Comparison of ENCODE assay signal across 8 cellular contexts in genomic region chr1:94068831-94069648, GRCh38. TPM values are rescaled to one million over a fixed set of nuclear protein-coding genes. Genes with fewer than 3 reads are reported as not detected.
A peak's percentile ranks its signal among the peaks of the same experiment; 100 is the strongest.
DNase-seq lines count a peak whose midpoint lies in the region; ATAC-seq and TF ChIP-seq lines count a peak whose summit lies in the region.

No MANE protein-coding gene starts in this region.

- CTCF ChIA-PET in PC-3 (lab: Charles Lee) = interaction anchor here (0.8 to 1.4 kb wide), 4 partner anchors 24 to 267 kb away, joined by 3 to 4 read pairs (median 4); no protein-coding TSS in a partner anchor

- H3K27ac ChIP-seq in DND-41 (ENCODE audit: low read length) (peak overlapping the region; percentile 40), PC-3 (ENCODE audit: low read length) (peak overlapping the region; percentile 80), heart left ventricle (peak overlapping the region; percentile 3 to 84 (median 64)), psoas muscle (peak overlapping the region; percentile 30)

- WGBS in heart left ventricle, 4 donors = 69 to 76% (median 73%) methylated on average over 12 of the region's 12 CpGs
- 54 to 60% (median 55%) methylated on average over 12 of the region's 12 CpGs for WGBS in psoas muscle, 3 donors

- no peak for TF ChIP-seq CTCF in DND-41 (IDR thresholded peaks at IDR 0.05; ENCODE audit: borderline replicate concordance, extremely low read depth, low read length, poor library complexity, severe bottlenecking)
- no peak for TF ChIP-seq CTCF in PC-3 (conservative IDR thresholded peaks at IDR 0.05; ENCODE audit: low read depth, low read length)
- TF ChIP-seq CTCF in heart left ventricle (IDR thresholded peaks at IDR 0.05) = no peak
- no peak for TF ChIP-seq CTCF in psoas muscle (IDR thresholded peaks at IDR 0.05)

- DNase-seq in DND-41 = no peak
- peak; percentile 77 for DNase-seq in PC-3
- DNase-seq in heart left ventricle = peak in 3 of 5 donors; percentile 49 to 60 (median 51)
- peak in 1 of 2 donors; percentile 61 for DNase-seq in psoas muscle
- no peak for DNase-seq in NCI-H1105 treated with DMSO at 0.1 percent for 48 hours (lab: John Stamatoyannopoulos, UW)
- no peak for DNase-seq in COLO829 (ENCODE audit: low spot score)

- no peaks in the 10 kb centered on the region for H3K36me3 ChIP-seq in DND-41 (ENCODE audit: insufficient read depth, low read length)
- H3K36me3 ChIP-seq in PC-3 (ENCODE audit: low read depth, low read length) = no peaks in the 10 kb centered on the region
- H3K36me3 ChIP-seq in heart left ventricle = no peaks in the 10 kb centered on the region
- H3K36me3 ChIP-seq in psoas muscle (ENCODE audit: insufficient read depth in 1 of 2, low read depth in 1 of 2) = no peaks in the 10 kb centered on the region

- H3K4me1 ChIP-seq in DND-41 (ENCODE audit: insufficient read depth, low read length) (peaks cover 42% of the 10 kb centered on the region), PC-3 (ENCODE audit: insufficient read depth, low read length) (peaks cover 45% of the 10 kb centered on the region), heart left ventricle (peaks cover 8 to 67% (median 45%) of the 10 kb centered on the region in 12 donors), psoas muscle (peaks cover 18% of the 10 kb centered on the region)

- peaks cover 13% of the 10 kb centered on the region for H3F3A ChIP-seq in PC-3 (ENCODE audit: low read length, unreplicated experiment)

- H3K4me2 ChIP-seq in DND-41 (ENCODE audit: insufficient read depth, low read length) (no peak overlapping the region), PC-3 (ENCODE audit: low read length) (peak overlapping the region; percentile 67)

- H4K20me1 ChIP-seq in DND-41 (ENCODE audit: insufficient read depth, low read length) (no peaks in the 10 kb centered on the region), PC-3 (ENCODE audit: low read length) (no peaks in the 10 kb centered on the region)

- no peaks in the 10 kb centered on the region for H3K9me2 ChIP-seq in PC-3 (replicated peaks; ENCODE audit: low read length)

- no peak overlapping the region for H3K9ac ChIP-seq in DND-41 (ENCODE audit: low read depth, low read length)
- peak overlapping the region; percentile 39 for H3K9ac ChIP-seq in PC-3 (ENCODE audit: low read length)

- no peak overlapping the region for H2AFZ ChIP-seq in DND-41 (ENCODE audit: low read depth, low read length)
- H2AFZ ChIP-seq in PC-3 (ENCODE audit: low read length) = peak overlapping the region; percentile 14

- POLR2A ChIA-PET in PC-3 (lab: Charles Lee; ENCODE audit: unreplicated experiment) = no interaction called here

- H3K27me3 ChIP-seq in DND-41 (ENCODE audit: insufficient read depth, low read length, poor library complexity) (no peaks in the 10 kb centered on the region), PC-3 (ENCODE audit: low read length) (no peaks in the 10 kb centered on the region), heart left ventricle (peaks cover 0 to 5% (median 0%) of the 10 kb centered on the region in 9 donors), psoas muscle (ENCODE audit: insufficient read depth in 3 of 3, low read length in 2 of 3) (no peaks in the 10 kb centered on the region)

- H3K9me3 ChIP-seq in DND-41 (ENCODE audit: insufficient read depth, low read length, severe bottlenecking) = no peaks in the 10 kb centered on the region
- H3K9me3 ChIP-seq in PC-3 (ENCODE audit: low read length) = no peaks in the 10 kb centered on the region
- no peaks in the 10 kb centered on the region for H3K9me3 ChIP-seq in heart left ventricle
- no peaks in the 10 kb centered on the region for H3K9me3 ChIP-seq in psoas muscle

- BruUV-seq in PC-3 (replicated peaks; lab: Mats Ljungman, UMichigan) = TSS peak; percentile 70

- no peak for ATAC-seq in DND-41 (ENCODE audit: insufficient read depth, low read depth)
- peak; percentile 83 for ATAC-seq in PC-3
- ATAC-seq in heart left ventricle = peak; percentile 47 to 90 (median 82)
- peak in 2 of 4 donors; percentile 40 to 67 for ATAC-seq in psoas muscle
- ATAC-seq in HG03095 (IDR thresholded peaks at IDR 0.05; ENCODE audit: unreplicated experiment) = no peak
- ATAC-seq in GM18873 (IDR thresholded peaks at IDR 0.05; ENCODE audit: low FRiP score, unreplicated experiment) = no peak

- H3K79me2 ChIP-seq in DND-41 (ENCODE audit: insufficient read depth, low read length) (no peaks in the 10 kb centered on the region), PC-3 (ENCODE audit: low read length) (no peaks in the 10 kb centered on the region)

- intact Hi-C loops in PC-3 (cut with micrococcal nuclease) (loop anchor here (2.0 to 10.0 kb wide), 4 partner anchors 18 to 256 kb away; partner anchors contain the start of gene ARHGAP29), heart left ventricle (cut with DNase I) (loop anchor here in 3 of 10 donors (10.0 kb wide), 2 partner anchors 106 to 396 kb away; no protein-coding TSS in a partner anchor), psoas muscle (cut with DNase I) (loop anchor here (5.0 to 10.0 kb wide), 3 partner anchors 123 to 396 kb away; no protein-coding TSS in a partner anchor)

- H3K4me3 ChIP-seq in DND-41 (ENCODE audit: low read depth in 1 of 2, low read length in 2 of 2) (no peak overlapping the region), PC-3 (ENCODE audit: low read length) (peak overlapping the region; percentile 27; the same call in 1 of the 2 replicates), heart left ventricle (no peak overlapping the region), psoas muscle (no peak overlapping the region)

- no peak for TF ChIP-seq POLR2A in heart left ventricle (IDR thresholded peaks at IDR 0.05)

RNA-seq across cellular contexts. Expression of gene ABCA4, which starts 51.9 kb away (rescaled TPM):
- total RNA-seq in PC-3 (2014; rRNA removed) (0.23 and 0.29 TPM in 2 replicates), heart left ventricle (under 1 TPM in 7 of 9 donors, not detected in 2; 0.13 to 0.37 (median 0.24) TPM), psoas muscle (under 1 TPM in 3 of 4 donors, not detected in 1; 0.09 to 0.32 (median 0.23) TPM)
- polyA plus RNA-seq in heart left ventricle (under 1 TPM; 0.04 to 0.08 TPM), psoas muscle (under 1 TPM in 2 of 3 donors, not detected in 1; 0.03 to 0.04 TPM)

Comparison
In these comparisons a context has a peak if more than half of its experiments do, and no peak if none do; other contexts are left out.
1. ATAC-seq: peak in PC-3 (single experiment) and heart left ventricle (4 of 4); none in DND-41 (single experiment), HG03095 (single experiment) and GM18873 (single experiment).
2. DNase-seq: peak in PC-3 (single experiment) and heart left ventricle (3 of 5); none in DND-41 (single experiment), NCI-H1105 treated with DMSO at 0.1 percent for 48 hours (single experiment) and COLO829 (single experiment).
3. H3K27ac ChIP-seq: peak in every context shown above with its lines; median percentile 80 in PC-3; 64 in heart left ventricle; 40 in DND-41; 30 in psoas muscle.